ENCODE assay signal across 1 cellular context in the genomic region with DNA sequence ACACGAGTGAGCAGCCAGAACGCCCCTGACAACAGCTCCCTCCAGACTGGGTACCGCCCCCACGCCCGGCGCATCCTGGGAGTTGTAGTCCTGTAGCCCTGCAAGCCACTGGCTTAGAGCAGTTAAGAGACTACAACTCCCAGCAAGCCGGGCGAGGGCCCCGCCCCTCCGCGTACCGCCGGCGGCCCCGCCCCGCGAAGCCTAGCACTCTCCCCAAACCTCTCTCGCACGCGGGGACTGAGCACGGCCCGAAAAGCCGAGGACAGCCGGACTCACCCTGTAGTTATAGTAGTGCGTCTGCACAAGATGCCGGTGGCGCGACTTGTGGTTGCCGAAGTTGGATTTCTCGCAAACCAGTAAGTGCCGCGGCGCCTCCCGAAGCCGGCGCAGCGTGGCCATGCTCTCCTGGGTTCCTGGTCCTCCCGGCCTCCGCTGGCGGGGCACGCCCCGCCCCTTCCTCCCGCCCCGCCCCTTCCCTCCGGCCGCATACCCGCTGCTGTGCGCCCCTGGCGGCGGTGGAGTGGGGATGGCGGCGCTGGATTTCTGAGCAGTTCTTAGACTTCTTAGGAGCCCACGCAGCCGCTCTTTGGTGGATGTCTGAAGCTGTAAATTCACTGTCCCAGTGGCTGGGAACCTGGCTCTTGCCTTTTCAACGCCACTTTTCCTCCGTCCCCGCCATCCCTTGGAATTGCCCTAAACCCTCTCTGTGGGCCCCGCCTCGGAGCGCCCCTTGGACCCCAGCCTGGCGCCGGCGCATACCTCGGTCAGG.
A peak's percentile ranks its signal among the peaks of the same experiment; 100 is the strongest.
TF ChIP-seq lines count a peak whose summit lies in the region.

A gene with protein sequence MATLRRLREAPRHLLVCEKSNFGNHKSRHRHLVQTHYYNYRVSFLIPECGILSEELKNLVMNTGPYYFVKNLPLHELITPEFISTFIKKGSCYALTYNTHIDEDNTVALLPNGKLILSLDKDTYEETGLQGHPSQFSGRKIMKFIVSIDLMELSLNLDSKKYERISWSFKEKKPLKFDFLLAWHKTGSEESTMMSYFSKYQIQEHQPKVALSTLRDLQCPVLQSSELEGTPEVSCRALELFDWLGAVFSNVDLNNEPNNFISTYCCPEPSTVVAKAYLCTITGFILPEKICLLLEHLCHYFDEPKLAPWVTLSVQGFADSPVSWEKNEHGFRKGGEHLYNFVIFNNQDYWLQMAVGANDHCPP (minus strand): TSS at position 434 of the 769 bp plus-strand sequence. CDS start 35 bp downstream, at position 399.

TF ChIP-seq in SK-N-SH, 30 proteins besides CTCF, POLR2A, EP300 and RAD21 (continued from another document):
- no peak for TF ChIP-seq FOSL2 (IDR thresholded peaks at IDR 0.05; ENCODE audit: borderline replicate concordance, low read depth)
- TF ChIP-seq TCF12 (IDR thresholded peaks at IDR 0.05) = no peak
- TF ChIP-seq TAF1 (IDR thresholded peaks at IDR 0.05; ENCODE audit: borderline replicate concordance, low read depth, low read length) = peak; percentile 75
- peak; percentile 64 for TF ChIP-seq POLR2AphosphoS5 (IDR thresholded peaks at IDR 0.05; ENCODE audit: low read depth, low read length)
- TF ChIP-seq GABPA (IDR thresholded peaks at IDR 0.05; ENCODE audit: low read depth) = peak; percentile 39; the same call in 1 of the 2 replicates
